In the genomic region with DNA sequence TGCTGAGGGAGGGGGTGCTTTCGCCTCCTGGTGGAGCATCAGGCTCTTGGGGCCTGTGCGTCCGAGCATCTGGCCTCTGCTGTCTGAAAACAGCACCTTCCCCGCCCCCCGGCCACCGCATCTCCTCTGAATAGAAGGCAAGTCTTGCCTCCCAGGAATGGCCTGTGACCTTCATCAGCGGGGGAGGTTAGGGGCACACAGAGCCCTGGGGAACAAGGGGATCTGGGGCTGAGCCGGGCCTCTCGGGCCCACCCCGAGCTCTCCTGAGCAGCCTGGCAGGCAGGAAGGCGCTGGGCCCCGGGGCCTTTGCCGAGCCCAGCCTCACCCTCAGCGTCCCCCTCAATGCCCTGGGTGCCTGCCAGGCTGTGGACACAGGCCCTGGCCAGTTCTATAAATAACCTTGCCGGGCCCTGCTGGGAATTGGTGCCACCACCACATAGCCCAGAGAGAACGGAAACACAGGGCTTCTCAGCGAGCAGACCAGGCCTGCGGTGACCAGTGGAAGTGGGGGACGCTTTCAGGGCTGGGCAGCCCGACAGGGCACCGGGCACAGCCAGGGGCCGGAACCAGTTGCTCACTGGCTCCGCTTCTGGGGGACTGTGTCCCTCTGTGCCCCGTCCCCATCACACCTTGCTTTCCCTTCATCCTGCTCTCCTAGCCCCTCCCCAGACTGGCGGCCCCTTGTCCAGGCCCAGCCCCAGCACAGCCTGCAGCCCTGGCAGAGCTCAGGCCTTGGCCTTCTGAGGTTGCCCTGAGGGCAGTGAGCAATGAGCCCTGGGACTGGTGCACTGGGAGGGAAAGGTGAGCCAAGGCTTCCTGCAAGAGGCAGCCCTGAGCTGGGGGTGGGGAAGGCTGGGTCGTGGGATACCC, we compare ENCODE assay signal across 8 cellular contexts. TPM values are rescaled to one million over a fixed set of nuclear protein-coding genes. Genes with fewer than 3 reads are reported as not detected.
A peak's percentile ranks its signal among the peaks of the same experiment; 100 is the strongest.
DNase-seq lines count a peak whose midpoint lies in the region; ATAC-seq and TF ChIP-seq lines count a peak whose summit lies in the region.
"Had no signal": no experiment of that assay in that cellular context is flagged by ENCODE, and none has a peak within 500 bp of the region (broad histone marks: within the 10 kb centered on the region; RNA-seq: fewer than 3 reads in every experiment).

No MANE protein-coding gene starts in this region.

- H3K9me3 ChIP-seq in PC-9 (ENCODE audit: insufficient read depth, low read depth) (no peaks in the 10 kb centered on the region), mesodermal cell (ENCODE audit: control insufficient read depth, low read length) (no peaks in the 10 kb centered on the region), upper lobe of right lung (no peaks in the 10 kb centered on the region)

- peak overlapping the region; percentile 53 for H3K4me2 ChIP-seq in PC-9

- peaks cover 20% of the 10 kb centered on the region for H3K4me1 Mint-ChIP-seq in activated naive CD8-positive, alpha-beta T cell treated with anti-CD3 and anti-CD28 coated beads for 36 hours

- H3K27ac ChIP-seq in PC-9 (peak overlapping the region; percentile 83), dorsolateral prefrontal cortex (peak overlapping the region; percentile 47 to 95 (median 86)), mesodermal cell (ENCODE audit: low read depth, low read length, severe bottlenecking) (peak overlapping the region; percentile 45), upper lobe of right lung (peak overlapping the region; percentile 80)

- H3F3A ChIP-seq in PC-9 (ENCODE audit: insufficient read depth, low read depth), result peaks cover 25% of the 10 kb centered on the region

- H2AFZ ChIP-seq in PC-9, result no peak overlapping the region

- no peaks in the 10 kb centered on the region for H3K9me3 Mint-ChIP-seq in activated naive CD8-positive, alpha-beta T cell treated with anti-CD3 and anti-CD28 coated beads for 36 hours
- H3K9me3 Mint-ChIP-seq: activated T-helper 2 cell treated with anti-CD3 and anti-CD28 coated beads, Interferon-gamma antibody, Interleukin-2, Interleukin-4, amounts not matched to agents 10 μg/mL and 5 μg/mL and 100 μg/mL, durations not matched to agents 14 hours and 24 hours and 36 hours had no signal

- peak; percentile 60 to 70 for DNase-seq in PC-9
- DNase-seq in dorsolateral prefrontal cortex, result peak in 7 of 10 donors; percentile 53 to 70 (median 64)
- peak; percentile 83 for DNase-seq in upper lobe of right lung
- no peak for DNase-seq in NCI-H510A treated with DMSO at 0.1 percent for 48 hours (lab: John Stamatoyannopoulos, UW)
- no peak for DNase-seq in activated naive CD8-positive, alpha-beta T cell treated with anti-CD3 and anti-CD28 coated beads for 36 hours

- H3K36me3 Mint-ChIP-seq in activated naive CD8-positive, alpha-beta T cell treated with anti-CD3 and anti-CD28 coated beads for 36 hours, result peaks cover 14% of the 10 kb centered on the region

- ATAC-seq in upper lobe of right lung (peak; percentile 53), GM18868 (IDR thresholded peaks at IDR 0.05; ENCODE audit: unreplicated experiment) (no peak)

- BruUV-seq in PC-9 (replicated peaks; lab: Mats Ljungman, UMichigan), result no TSS peak

- no peaks in the 10 kb centered on the region for H3K27me3 ChIP-seq in PC-9 (ENCODE audit: insufficient read depth, low read depth)
- H3K27me3 ChIP-seq in dorsolateral prefrontal cortex, result no peaks in the 10 kb centered on the region
- no peaks in the 10 kb centered on the region for H3K27me3 ChIP-seq in upper lobe of right lung

- peaks cover 75% of the 10 kb centered on the region for H3K79me2 ChIP-seq in PC-9 (ENCODE audit: low read depth)

- POLR2A ChIA-PET in PC-9 (lab: Charles Lee; ENCODE audit: unreplicated experiment), result no interaction called here

- no peaks in the 10 kb centered on the region for H3K36me3 ChIP-seq in PC-9 (ENCODE audit: low read depth)
- H3K36me3 ChIP-seq in mesodermal cell (ENCODE audit: control insufficient read depth, insufficient read depth, low read length), result peaks cover 32% of the 10 kb centered on the region
- peaks cover 8% of the 10 kb centered on the region for H3K36me3 ChIP-seq in upper lobe of right lung

- no peak overlapping the region for H3K4me3 Mint-ChIP-seq in activated naive CD8-positive, alpha-beta T cell treated with anti-CD3 and anti-CD28 coated beads for 36 hours

- no peaks in the 10 kb centered on the region for H3K27me3 Mint-ChIP-seq in activated naive CD8-positive, alpha-beta T cell treated with anti-CD3 and anti-CD28 coated beads for 36 hours

- no peaks in the 10 kb centered on the region for H3K9me2 ChIP-seq in PC-9 (ENCODE audit: insufficient read depth)

- H3K4me1 ChIP-seq in PC-9 (replicated peaks; ENCODE audit: insufficient read depth) (peaks cover 31% of the 10 kb centered on the region), mesodermal cell (ENCODE audit: control insufficient read depth, insufficient read depth, low read length, poor library complexity, severe bottlenecking) (peaks cover 23% of the 10 kb centered on the region), upper lobe of right lung (peaks cover 56% of the 10 kb centered on the region)

- intact Hi-C loops in PC-9 (cut with micrococcal nuclease; ENCODE audit: unreplicated experiment) (no loop called here), dorsolateral prefrontal cortex (cut with DNase I) (no loop called here), upper lobe of right lung (cut with DNase I) (no loop called here)

- no peak overlapping the region for H3K27ac Mint-ChIP-seq in activated naive CD8-positive, alpha-beta T cell treated with anti-CD3 and anti-CD28 coated beads for 36 hours

- no peak overlapping the region for H3K4me3 ChIP-seq in PC-9
- H3K4me3 ChIP-seq in dorsolateral prefrontal cortex, result peak overlapping the region in 33 of 59 donors; percentile 4 to 40 (median 22)
- no peak overlapping the region for H3K4me3 ChIP-seq in mesodermal cell (ENCODE audit: extremely low read depth, insufficient read depth, low read length, poor library complexity, severe bottlenecking)
- no peak overlapping the region for H3K4me3 ChIP-seq in upper lobe of right lung

- CTCF ChIA-PET in PC-9 (lab: Charles Lee), result interaction anchor here (0.6 kb wide), 1 partner anchor 10 kb away, joined by 3 read pairs; no protein-coding TSS in a partner anchor

- no peak for TF ChIP-seq CTCF in PC-9 (conservative IDR thresholded peaks at IDR 0.05)
- no peak for TF ChIP-seq CTCF in dorsolateral prefrontal cortex (IDR thresholded peaks at IDR 0.05 in 54 of 56, conservative IDR thresholded peaks at IDR 0.05 in 2 of 56; ENCODE audit: low read depth in 1 of 56, partially characterized antibody in 56 of 56)
- TF ChIP-seq CTCF in upper lobe of right lung (IDR thresholded peaks at IDR 0.05), result no peak

- H4K20me1 ChIP-seq in PC-9 (ENCODE audit: insufficient read depth), result peaks cover 29% of the 10 kb centered on the region; the same call in 1 of the 2 replicates

- 92 to 95% methylated on average over 24 to 25 of the region's 26 CpGs for WGBS in mesodermal cell (ENCODE audit: insufficient coverage in 2 of 2), 2 experiments

RNA-seq across cellular contexts. Expression of a gene that starts 9.5 kb away (rescaled TPM):
- 53.0 and 59.5 TPM in 2 replicates for total RNA-seq in PC-9 (2021)
- 10 to 100 TPM; 40.6 to 90.6 (median 56.3) TPM for total RNA-seq in dorsolateral prefrontal cortex
- polyA plus RNA-seq in mesodermal cell (2013, experiment 1 of 2), result 51.9 TPM
- 51.1 TPM for polyA plus RNA-seq in mesodermal cell (2013, experiment 2 of 2)
- 51.8 TPM for total RNA-seq in upper lobe of right lung
- 10 to 100 TPM; 54.7 to 55.8 TPM for total RNA-seq in activated naive CD8-positive, alpha-beta T cell treated with anti-CD3 and anti-CD28 coated beads for 36 hours

RNA-seq across cellular contexts. Expression of a gene that starts 22.7 kb away (rescaled TPM):
- total RNA-seq in PC-9 (2021) (1.8 and 1.9 TPM in 2 replicates), dorsolateral prefrontal cortex (10 to 100 TPM in 119 of 120 experiments, 1 to 10 TPM in 1; 9.5 to 47.7 (median 25.8) TPM), upper lobe of right lung (1.0 TPM)
- polyA plus RNA-seq in mesodermal cell (2013, experiment 1 of 2), result 11.5 TPM
- polyA plus RNA-seq in mesodermal cell (2013, experiment 2 of 2), result 12.2 TPM
- total RNA-seq in activated naive CD8-positive, alpha-beta T cell treated with anti-CD3 and anti-CD28 coated beads for 36 hours, result under 1 TPM; 0.33 to 0.46 TPM

RNA-seq across cellular contexts. Expression of a gene that starts 26.5 kb away (rescaled TPM):
- 157 and 214 TPM in 2 replicates for total RNA-seq in PC-9 (2021)
- total RNA-seq in dorsolateral prefrontal cortex, result 100 to 1,000 TPM; 170 to 316 (median 242) TPM
- polyA plus RNA-seq in mesodermal cell (2013, experiment 1 of 2), result 132 TPM
- polyA plus RNA-seq in mesodermal cell (2013, experiment 2 of 2), result 98.5 TPM
- 126 TPM for total RNA-seq in upper lobe of right lung
- 100 to 1,000 TPM; 175 to 177 TPM for total RNA-seq in activated naive CD8-positive, alpha-beta T cell treated with anti-CD3 and anti-CD28 coated beads for 36 hours

RNA-seq across cellular contexts. Expression of a gene that starts 33.3 kb away (rescaled TPM):
- total RNA-seq in PC-9 (2021), result 61.4 and 92.0 TPM in 2 replicates
- total RNA-seq in dorsolateral prefrontal cortex, result 100 to 1,000 TPM in 4 of 120 experiments, 10 to 100 TPM in 116; 19.9 to 116 (median 36.5) TPM
- 101 TPM for polyA plus RNA-seq in mesodermal cell (2013, experiment 1 of 2)
- 84.0 TPM for polyA plus RNA-seq in mesodermal cell (2013, experiment 2 of 2)
- 135 TPM for total RNA-seq in upper lobe of right lung
- total RNA-seq in activated naive CD8-positive, alpha-beta T cell treated with anti-CD3 and anti-CD28 coated beads for 36 hours, result 10 to 100 TPM; 29.3 to 29.6 TPM

RNA-seq across cellular contexts. Expression of a gene that starts 41.0 kb away (rescaled TPM):
- total RNA-seq in PC-9 (2021), result 75.6 and 82.4 TPM in 2 replicates
- total RNA-seq in dorsolateral prefrontal cortex, result 10 to 100 TPM; 10.1 to 52.7 (median 22.7) TPM
- 23.2 TPM for polyA plus RNA-seq in mesodermal cell (2013, experiment 1 of 2)
- 21.3 TPM for polyA plus RNA-seq in mesodermal cell (2013, experiment 2 of 2)
- total RNA-seq in upper lobe of right lung, result 125 TPM
- 10 to 100 TPM; 50.5 to 51.6 TPM for total RNA-seq in activated naive CD8-positive, alpha-beta T cell treated with anti-CD3 and anti-CD28 coated beads for 36 hours

Comparison
In these comparisons a context has a peak if more than half of its experiments do, and no peak if none do; other contexts are left out.
1. DNase-seq: peak in PC-9 (2 of 2), dorsolateral prefrontal cortex (7 of 10) and upper lobe of right lung (single experiment); none in NCI-H510A treated with DMSO at 0.1 percent for 48 hours (single experiment) and activated naive CD8-positive, alpha-beta T cell treated with anti-CD3 and anti-CD28 coated beads for 36 hours (single experiment).
2. H3K4me3 ChIP-seq: peak in dorsolateral prefrontal cortex (33 of 59); none in PC-9 (single experiment), mesodermal cell (single experiment) and upper lobe of right lung (single experiment).
3. Peak in every context shown above with its lines, with median percentiles within 50 percentile points of each other: H3K27ac ChIP-seq.